In the genomic region with DNA sequence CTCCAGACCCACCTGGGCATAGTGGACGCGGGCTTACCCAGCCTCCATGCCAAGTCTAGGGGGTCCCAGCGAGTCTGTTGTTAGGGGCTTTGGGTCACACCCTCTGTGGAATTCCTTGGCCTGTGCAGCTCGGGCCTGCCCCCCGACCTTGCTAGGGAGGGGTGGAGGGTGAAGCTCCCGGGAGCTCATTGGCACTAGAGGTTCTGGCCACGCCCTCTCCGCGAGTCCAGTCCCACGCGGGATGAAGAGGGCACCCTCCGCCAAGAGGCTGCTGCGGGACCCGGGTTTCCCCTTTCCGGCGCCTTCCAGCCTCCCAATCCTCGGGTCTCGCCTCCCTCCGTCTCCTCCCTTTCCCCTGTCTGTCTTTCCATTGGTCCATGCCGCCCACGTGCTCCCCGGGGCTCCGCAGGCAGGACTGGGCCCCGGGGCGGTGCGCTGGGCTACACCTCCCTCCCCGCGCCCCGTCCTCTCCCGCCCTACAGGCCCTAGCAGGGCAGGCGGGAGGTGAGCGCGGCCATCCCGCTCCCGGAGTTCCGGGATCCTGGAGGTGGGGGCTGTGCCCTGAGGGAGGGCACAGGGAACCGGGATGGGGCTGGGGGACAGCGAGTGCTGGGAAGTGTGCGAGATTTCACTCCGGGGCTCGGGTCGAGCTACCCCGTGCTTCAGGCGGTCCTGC, we compare ENCODE assay signal across 8 cellular contexts. TPM values are rescaled to one million over a fixed set of nuclear protein-coding genes. Genes with fewer than 3 reads are reported as not detected.
DNase-seq lines count a peak whose midpoint lies in the region; ATAC-seq, FAIRE-seq and TF ChIP-seq lines count a peak whose summit lies in the region.

No MANE protein-coding gene starts in this region.

- H4K91ac ChIP-seq in H1 (replicated peaks; ENCODE audit: insufficient read length, low read length), result peak overlapping the region; percentile 79

- H3K4me3 ChIP-seq in H1 (ENCODE audit: extremely low read depth in 1 of 4, insufficient read depth in 2 of 4, low read depth in 3 of 4, low read length in 4 of 4) (peak overlapping the region; percentile 82 to 95 (median 90)), mesendoderm (ENCODE audit: low read length) (peak overlapping the region; percentile 92)

- H3K79me1 ChIP-seq in H1 (ENCODE audit: low read depth, low read length) (peaks cover 4% of the 10 kb centered on the region), mesendoderm (ENCODE audit: low read length) (peaks cover 4% of the 10 kb centered on the region)

- TF ChIP-seq CTCF in H1 (IDR thresholded peaks at IDR 0.05; ENCODE audit: control extremely low read depth in 1 of 3, insufficient read depth in 1 of 3, low read depth in 1 of 3, low read length in 3 of 3), result no peak

- peak; percentile 69 for FAIRE-seq in HTR-8/SVneo (lab: Jason Lieb, UNC)
- FAIRE-seq in H1 (lab: Jason Lieb, UNC), result no peak

- H3K9me3 Mint-ChIP-seq in activated CD8-positive, alpha-beta memory T cell treated with anti-CD3 and anti-CD28 coated beads, Interleukin-2, amount 10 ng/mL, durations not matched to agents 7 days and 5 days (ENCODE audit: low read depth), result no peaks in the 10 kb centered on the region

- DNase-seq in CMK (ENCODE audit: low read depth), result peak; percentile 93
- DNase-seq in HTR-8/SVneo (ENCODE audit: insufficient read length, low spot score), result peak; percentile 95
- DNase-seq in NOMO-1 treated with DMSO at 0.1 percent for 48 hours (lab: John Stamatoyannopoulos, UW; ENCODE audit: unreplicated experiment), result peak; percentile 98
- DNase-seq in activated CD8-positive, alpha-beta memory T cell treated with anti-CD3 and anti-CD28 coated beads, Interleukin-2, amount 10 ng/mL, durations not matched to agents 7 days and 5 days, result peak; percentile 94
- peak; percentile 77 to 93 for DNase-seq in H1 (ENCODE audit: low read depth in 1 of 2, low spot score in 2 of 2)
- peak; percentile 97 for DNase-seq in mesendoderm
- DNase-seq in stimulated activated CD8-positive, alpha-beta memory T cell treated with anti-CD3 and anti-CD28 coated beads, Interleukin-12 subunit alpha, Interleukin-12 subunit beta, amount 100 ng/mL, for 4 hours (ENCODE audit: low read depth), result peak; percentile 74

- peak in 1 of 2 experiments; percentile 26; a peak in 2 of 3 replicates for TF ChIP-seq POLR2A in H1 (IDR thresholded peaks at IDR 0.05; ENCODE audit: control extremely low read depth in 1 of 2, low read depth in 2 of 2, low read length in 2 of 2)

- H3K23ac ChIP-seq in H1 (ENCODE audit: insufficient read length), result no peak overlapping the region
- peak overlapping the region; percentile 84 for H3K23ac ChIP-seq in mesendoderm (ENCODE audit: low read length)

- peak overlapping the region; percentile 78 for H3K27ac Mint-ChIP-seq in activated CD8-positive, alpha-beta memory T cell treated with anti-CD3 and anti-CD28 coated beads, Interleukin-2, amount 10 ng/mL, durations not matched to agents 7 days and 5 days

- H3K4me1 ChIP-seq in H1 (replicated peaks in 1 of 4; ENCODE audit: control insufficient read depth in 3 of 4, insufficient read depth in 4 of 4, low read length in 3 of 4) (peaks cover 8 to 26% (median 14%) of the 10 kb centered on the region in 4 experiments; a peak in 6 of 7 replicates), mesendoderm (ENCODE audit: control insufficient read depth, low read depth, low read length) (peaks cover 6% of the 10 kb centered on the region)

- peak overlapping the region; percentile 97; the same call in 1 of the 2 replicates for H2BK15ac ChIP-seq in H1 (ENCODE audit: low read length)
- no peak overlapping the region for H2BK15ac ChIP-seq in mesendoderm (replicated peaks; ENCODE audit: low read depth)

- TF ChIP-seq EP300 in H1 (IDR thresholded peaks at IDR 0.05; ENCODE audit: borderline replicate concordance in 1 of 2, low read depth in 2 of 2, low read length in 2 of 2), result no peak

- H3K4me1 Mint-ChIP-seq in activated CD8-positive, alpha-beta memory T cell treated with anti-CD3 and anti-CD28 coated beads, Interleukin-2, amount 10 ng/mL, durations not matched to agents 7 days and 5 days, result peaks cover 46% of the 10 kb centered on the region

- H3K4me3 Mint-ChIP-seq in activated CD8-positive, alpha-beta memory T cell treated with anti-CD3 and anti-CD28 coated beads, Interleukin-2, amount 10 ng/mL, durations not matched to agents 7 days and 5 days, result peak overlapping the region; percentile 85

- H2AK5ac ChIP-seq in H1 (ENCODE audit: low read depth, low read length) (no peak overlapping the region), mesendoderm (ENCODE audit: low read length) (no peak overlapping the region)

- peaks cover 16% of the 10 kb centered on the region; the same call in 1 of the 2 replicates for H3K23me2 ChIP-seq in H1 (ENCODE audit: low read depth, low read length)

- CTCF ChIA-PET in activated CD8-positive, alpha-beta memory T cell treated with anti-CD3 and anti-CD28 coated beads, Interleukin-2, amount 10 ng/mL, durations not matched to agents 7 days and 5 days (lab: Charles Lee), result interaction anchor here (0.9 to 9.0 kb wide), 34 partner anchors 12 to 395 kb away, joined by 3 to 160 read pairs (median 4); a partner anchor contains a TSS
- CTCF ChIA-PET in H1 (lab: Charles Lee; ENCODE audit: partially characterized antibody), result interaction anchor here (0.6 to 15.0 kb wide), 13 partner anchors 12 to 97 kb away, joined by 3 to 227 read pairs (median 7); a partner anchor contains a TSS

- peaks cover 0 to 4% of the 10 kb centered on the region in 2 experiments; a peak in 1 of 4 replicates for H3K79me2 ChIP-seq in H1 (ENCODE audit: control insufficient read depth in 1 of 2, insufficient read depth in 2 of 2, low read length in 2 of 2)
- no peaks in the 10 kb centered on the region for H3K79me2 ChIP-seq in mesendoderm (ENCODE audit: control insufficient read depth, insufficient read depth, low read length)

- ATAC-seq in GM21360 (IDR thresholded peaks at IDR 0.05; ENCODE audit: unreplicated experiment), result peak; percentile 53
- ATAC-seq in activated CD8-positive, alpha-beta memory T cell treated with anti-CD3 and anti-CD28 coated beads, Interleukin-2, amount 10 ng/mL, durations not matched to agents 7 days and 5 days, result peak; percentile 84

- H2BK120ac ChIP-seq in H1 (replicated peaks; ENCODE audit: low read depth, low read length), result no peak overlapping the region
- no peak overlapping the region for H2BK120ac ChIP-seq in mesendoderm (ENCODE audit: low read depth, low read length)

- H4K5ac ChIP-seq in H1 (ENCODE audit: insufficient read length, low read depth, low read length), result peak overlapping the region; percentile 95
- H4K5ac ChIP-seq in mesendoderm (ENCODE audit: low read length), result no peak overlapping the region

- H3K18ac ChIP-seq in H1 (ENCODE audit: extremely low read depth, low read length) (peak overlapping the region; percentile 78; the same call in 1 of the 2 replicates), mesendoderm (ENCODE audit: low read length) (peak overlapping the region; percentile 93)

- H3K27ac ChIP-seq in H1 (ENCODE audit: low read depth, low read length), result peak overlapping the region; percentile 67; the same call in 1 of the 2 replicates
- H3K27ac ChIP-seq in mesendoderm (ENCODE audit: low read depth, low read length), result peak overlapping the region; percentile 93

- WGBS in H1 (ENCODE audit: extremely low coverage in 1 of 2, insufficient coverage in 1 of 2, insufficient read length in 1 of 2, insufficient replicate concordance in 2 of 2, low coverage in 1 of 2, low lambda C conversion rate in 2 of 2, missing lambda C conversion rate in 1 of 2), 2 experiments, result 0% methylated on average over 29 of the region's 44 CpGs; no CpG with 5 or more reads in 1 of the 2 experiments
- WGBS in mesendoderm (ENCODE audit: extremely low coverage, insufficient coverage, low lambda C conversion rate), result no CpG with 5 or more reads among the region's 44 CpGs

- H3K27me3 ChIP-seq in H1 (replicated peaks in 1 of 4; ENCODE audit: control insufficient read depth in 3 of 4, extremely low read depth in 1 of 4, insufficient read depth in 3 of 4, low read length in 3 of 4) (peaks cover 0 to 5% (median 3%) of the 10 kb centered on the region in 4 experiments; a peak in 4 of 7 replicates), mesendoderm (ENCODE audit: insufficient read depth, low read length, poor library complexity) (no peaks in the 10 kb centered on the region)

- H3K36me3 Mint-ChIP-seq in activated CD8-positive, alpha-beta memory T cell treated with anti-CD3 and anti-CD28 coated beads, Interleukin-2, amount 10 ng/mL, durations not matched to agents 7 days and 5 days, result peaks cover 11% of the 10 kb centered on the region

- no peaks in the 10 kb centered on the region for H3K27me3 Mint-ChIP-seq in activated CD8-positive, alpha-beta memory T cell treated with anti-CD3 and anti-CD28 coated beads, Interleukin-2, amount 10 ng/mL, durations not matched to agents 7 days and 5 days

- peaks cover 0 to 23% (median 5%) of the 10 kb centered on the region in 4 experiments; a peak in 4 of 8 replicates for H3K36me3 ChIP-seq in H1 (ENCODE audit: control insufficient read depth in 2 of 4, insufficient read depth in 4 of 4, low read length in 3 of 4)
- H3K36me3 ChIP-seq in mesendoderm (ENCODE audit: control insufficient read depth, insufficient read depth, low read length), result peaks cover 2% of the 10 kb centered on the region

- peak overlapping the region; percentile 68; the same call in 1 of the 2 replicates for H2AFZ ChIP-seq in H1 (ENCODE audit: low read length)

- H3K4ac ChIP-seq in H1 (replicated peaks; ENCODE audit: insufficient read length, low read depth, low read length) (peak overlapping the region; percentile 66), mesendoderm (ENCODE audit: low read depth, low read length) (peak overlapping the region; percentile 66)

- H3K4me2 ChIP-seq in H1 (ENCODE audit: insufficient read depth in 1 of 2, low read depth in 2 of 2, low read length in 2 of 2), result peak overlapping the region; percentile 73 to 97
- peak overlapping the region; percentile 98 for H3K4me2 ChIP-seq in mesendoderm (ENCODE audit: low read length)

- H2BK20ac ChIP-seq in H1 (ENCODE audit: low read length), result no peak overlapping the region

- H2BK5ac ChIP-seq in H1 (ENCODE audit: low read depth, low read length) (peak overlapping the region; percentile 83; the same call in 1 of the 2 replicates), mesendoderm (ENCODE audit: low read length) (peak overlapping the region; percentile 95)

- POLR2A ChIA-PET in H1 (lab: Charles Lee; ENCODE audit: partially characterized antibody), result interaction anchor here (0.8 to 2.2 kb wide), 13 partner anchors 9 to 358 kb away, joined by 3 to 11 read pairs (median 5); a partner anchor contains a TSS

- H2BK12ac ChIP-seq in H1 (ENCODE audit: low read depth, low read length), result 0 out of 2 replicates have a peak overlapping the region, but pooled peaks have one; percentile 39

- no peak overlapping the region for H3K14ac ChIP-seq in H1 (ENCODE audit: insufficient read length)

- peak overlapping the region; percentile 39 to 68 (median 66); a peak in 6 of 7 replicates for H3K9ac ChIP-seq in H1 (replicated peaks in 1 of 4; ENCODE audit: extremely low read depth in 1 of 4, low read depth in 3 of 4, low read length in 3 of 4)
- peak overlapping the region; percentile 98 for H3K9ac ChIP-seq in mesendoderm (ENCODE audit: low read length)

- H3K56ac ChIP-seq in H1 (replicated peaks; ENCODE audit: insufficient read length, low read depth, low read length), result peak overlapping the region; percentile 90
- H3K56ac ChIP-seq in mesendoderm (ENCODE audit: low read length), result peak overlapping the region; percentile 95

- H3K9me3 ChIP-seq in H1 (ENCODE audit: insufficient read depth in 2 of 2, low read depth in 1 of 2, low read length in 1 of 2), result no peaks in the 10 kb centered on the region

- no peak for TF ChIP-seq RAD21 in H1 (IDR thresholded peaks at IDR 0.05 in 1 of 2, conservative IDR thresholded peaks at IDR 0.05 in 1 of 2; ENCODE audit: low read depth in 2 of 2, low read length in 2 of 2)

- peaks cover 8 to 11% of the 10 kb centered on the region in 2 experiments for H4K20me1 ChIP-seq in H1 (replicated peaks in 1 of 2; ENCODE audit: control insufficient read depth in 1 of 2, insufficient read depth in 2 of 2, low read length in 2 of 2)

- peak overlapping the region; percentile 86 for H4K8ac ChIP-seq in H1 (ENCODE audit: extremely low read depth, insufficient read depth, low read length)
- peak overlapping the region; percentile 3 for H4K8ac ChIP-seq in mesendoderm (ENCODE audit: low read depth, low read length)

RNA-seq across cellular contexts. Expression of a gene that starts 3.5 kb away (rescaled TPM):
- 10 to 100 TPM; 29.1 to 33.2 TPM for total RNA-seq in activated CD8-positive, alpha-beta memory T cell treated with anti-CD3 and anti-CD28 coated beads, Interleukin-2, amount 10 ng/mL, durations not matched to agents 7 days and 5 days
- total RNA-seq in H1 (2021; fragmentation: NEBNext Ultra II Directional; extraction: Animal tissue kit (Norgen Biotek cat#: 25700)), result 54.6 and 59.8 TPM in 2 replicates
- polyA plus RNA-seq in H1 (2011; rRNA removed), result 90.4 and 117 TPM in 2 replicates
- 60.0 TPM for polyA plus RNA-seq in H1 (2011; cell fraction: cytosol; rRNA removed)
- polyA plus RNA-seq in H1 (2011; cell fraction: nucleus; rRNA removed), result 139 TPM
- polyA plus RNA-seq in H1 (2012, experiment 1 of 2), result 50.4 to 55.5 TPM (median 53.0 TPM) in 4 replicates
- polyA plus RNA-seq in H1 (2012, experiment 2 of 2), result 70.8 TPM
- polyA plus RNA-seq in H1 (2013, experiment 1 of 2), result 38.0 TPM
- polyA plus RNA-seq in H1 (2013, experiment 2 of 2), result 36.9 TPM
- polyA minus RNA-seq in H1 (2011; rRNA and poly(A)+ RNA removed), result 26.7 and 34.3 TPM in 2 replicates
- 25.6 TPM for polyA minus RNA-seq in H1 (2011; cell fraction: cytosol; rRNA and poly(A)+ RNA removed)
- 27.8 TPM for polyA minus RNA-seq in H1 (2011; cell fraction: nucleus; rRNA and poly(A)+ RNA removed)
- 36.2 TPM for polyA plus RNA-seq in mesendoderm (2013, experiment 1 of 2)
- polyA plus RNA-seq in mesendoderm (2013, experiment 2 of 2), result 36.1 TPM

RNA-seq across cellular contexts. Expression of a gene that starts 15.5 kb away (rescaled TPM):
- 100 to 1,000 TPM; 329 to 406 TPM for total RNA-seq in activated CD8-positive, alpha-beta memory T cell treated with anti-CD3 and anti-CD28 coated beads, Interleukin-2, amount 10 ng/mL, durations not matched to agents 7 days and 5 days
- total RNA-seq in H1 (2021; fragmentation: NEBNext Ultra II Directional; extraction: Animal tissue kit (Norgen Biotek cat#: 25700)), result 368 and 370 TPM in 2 replicates
- 234 and 267 TPM in 2 replicates for polyA plus RNA-seq in H1 (2011; rRNA removed)
- polyA plus RNA-seq in H1 (2011; cell fraction: cytosol; rRNA removed), result 353 TPM
- 245 TPM for polyA plus RNA-seq in H1 (2011; cell fraction: nucleus; rRNA removed)
- polyA plus RNA-seq in H1 (2012, experiment 1 of 2), result 352 to 469 TPM (median 417 TPM) in 4 replicates
- polyA plus RNA-seq in H1 (2012, experiment 2 of 2), result 350 TPM
- 351 TPM for polyA plus RNA-seq in H1 (2013, experiment 1 of 2)
- 364 TPM for polyA plus RNA-seq in H1 (2013, experiment 2 of 2)
- 183 and 260 TPM in 2 replicates for polyA minus RNA-seq in H1 (2011; rRNA and poly(A)+ RNA removed)
- polyA minus RNA-seq in H1 (2011; cell fraction: cytosol; rRNA and poly(A)+ RNA removed), result 103 TPM
- 97.7 TPM for polyA minus RNA-seq in H1 (2011; cell fraction: nucleus; rRNA and poly(A)+ RNA removed)
- polyA plus RNA-seq in mesendoderm (2013, experiment 1 of 2), result 307 TPM
- polyA plus RNA-seq in mesendoderm (2013, experiment 2 of 2), result 295 TPM

RNA-seq across cellular contexts. Expression of a gene that starts 22.9 kb away (rescaled TPM):
- total RNA-seq in activated CD8-positive, alpha-beta memory T cell treated with anti-CD3 and anti-CD28 coated beads, Interleukin-2, amount 10 ng/mL, durations not matched to agents 7 days and 5 days, result not detected
- total RNA-seq in H1 (2021; fragmentation: NEBNext Ultra II Directional; extraction: Animal tissue kit (Norgen Biotek cat#: 25700)), result 2.3 and 2.4 TPM in 2 replicates
- 7.5 and 9.9 TPM in 2 replicates for polyA plus RNA-seq in H1 (2011; rRNA removed)
- 7.1 TPM for polyA plus RNA-seq in H1 (2011; cell fraction: cytosol; rRNA removed)
- 8.5 TPM for polyA plus RNA-seq in H1 (2011; cell fraction: nucleus; rRNA removed)
- 2.9 to 5.2 TPM (median 4.0 TPM) in 4 replicates for polyA plus RNA-seq in H1 (2012, experiment 1 of 2)
- 4.1 TPM for polyA plus RNA-seq in H1 (2012, experiment 2 of 2)
- polyA plus RNA-seq in H1 (2013, experiment 1 of 2), result 0.93 TPM
- 0.96 TPM for polyA plus RNA-seq in H1 (2013, experiment 2 of 2)
- polyA minus RNA-seq in H1 (2011; rRNA and poly(A)+ RNA removed), result 2.8 and 3.7 TPM in 2 replicates
- 1.5 TPM for polyA minus RNA-seq in H1 (2011; cell fraction: cytosol; rRNA and poly(A)+ RNA removed)
- 1.1 TPM for polyA minus RNA-seq in H1 (2011; cell fraction: nucleus; rRNA and poly(A)+ RNA removed)
- 0.28 TPM for polyA plus RNA-seq in mesendoderm (2013, experiment 1 of 2)
- 0.35 TPM for polyA plus RNA-seq in mesendoderm (2013, experiment 2 of 2)

RNA-seq across cellular contexts. Expression of a gene that starts 46.9 kb away (rescaled TPM):
- 1 to 10 TPM; 5.4 to 6.1 TPM for total RNA-seq in activated CD8-positive, alpha-beta memory T cell treated with anti-CD3 and anti-CD28 coated beads, Interleukin-2, amount 10 ng/mL, durations not matched to agents 7 days and 5 days
- 5.5 and 6.4 TPM in 2 replicates for total RNA-seq in H1 (2021; fragmentation: NEBNext Ultra II Directional; extraction: Animal tissue kit (Norgen Biotek cat#: 25700))
- 7.3 and 8.8 TPM in 2 replicates for polyA plus RNA-seq in H1 (2011; rRNA removed)
- polyA plus RNA-seq in H1 (2011; cell fraction: cytosol; rRNA removed), result 8.3 TPM
- 41.0 TPM for polyA plus RNA-seq in H1 (2011; cell fraction: nucleus; rRNA removed)
- polyA plus RNA-seq in H1 (2012, experiment 1 of 2), result 6.4 to 8.9 TPM (median 6.9 TPM) in 4 replicates
- polyA plus RNA-seq in H1 (2012, experiment 2 of 2), result 3.6 TPM
- polyA plus RNA-seq in H1 (2013, experiment 1 of 2), result 4.6 TPM
- 4.7 TPM for polyA plus RNA-seq in H1 (2013, experiment 2 of 2)
- polyA minus RNA-seq in H1 (2011; rRNA and poly(A)+ RNA removed), result 4.7 and 8.4 TPM in 2 replicates
- polyA minus RNA-seq in H1 (2011; cell fraction: cytosol; rRNA and poly(A)+ RNA removed), result 2.5 TPM
- 7.1 TPM for polyA minus RNA-seq in H1 (2011; cell fraction: nucleus; rRNA and poly(A)+ RNA removed)
- 1.5 TPM for polyA plus RNA-seq in mesendoderm (2013, experiment 1 of 2)
- polyA plus RNA-seq in mesendoderm (2013, experiment 2 of 2), result 1.4 TPM

RNA-seq across cellular contexts. Expression of a gene that starts 50.9 kb away (rescaled TPM):
- 100 to 1,000 TPM in 1 of 2 experiments, 10 to 100 TPM in 1; 94.8 to 108 TPM for total RNA-seq in activated CD8-positive, alpha-beta memory T cell treated with anti-CD3 and anti-CD28 coated beads, Interleukin-2, amount 10 ng/mL, durations not matched to agents 7 days and 5 days
- 58.2 and 62.2 TPM in 2 replicates for total RNA-seq in H1 (2021; fragmentation: NEBNext Ultra II Directional; extraction: Animal tissue kit (Norgen Biotek cat#: 25700))
- 76.0 and 98.8 TPM in 2 replicates for polyA plus RNA-seq in H1 (2011; rRNA removed)
- 73.0 TPM for polyA plus RNA-seq in H1 (2011; cell fraction: cytosol; rRNA removed)
- polyA plus RNA-seq in H1 (2011; cell fraction: nucleus; rRNA removed), result 458 TPM
- 49.9 to 84.8 TPM (median 77.3 TPM) in 4 replicates for polyA plus RNA-seq in H1 (2012, experiment 1 of 2)
- polyA plus RNA-seq in H1 (2012, experiment 2 of 2), result 31.5 TPM
- polyA plus RNA-seq in H1 (2013, experiment 1 of 2), result 59.7 TPM
- 53.7 TPM for polyA plus RNA-seq in H1 (2013, experiment 2 of 2)
- 74.1 and 100 TPM in 2 replicates for polyA minus RNA-seq in H1 (2011; rRNA and poly(A)+ RNA removed)
- 37.4 TPM for polyA minus RNA-seq in H1 (2011; cell fraction: cytosol; rRNA and poly(A)+ RNA removed)
- 107 TPM for polyA minus RNA-seq in H1 (2011; cell fraction: nucleus; rRNA and poly(A)+ RNA removed)
- 51.4 TPM for polyA plus RNA-seq in mesendoderm (2013, experiment 1 of 2)
- 48.2 TPM for polyA plus RNA-seq in mesendoderm (2013, experiment 2 of 2)

Comparison
In these comparisons a context has a peak if more than half of its experiments do, and no peak if none do; other contexts are left out.
1. Peak in every context shown above with its lines: DNase-seq, ATAC-seq, H3K4me3 ChIP-seq and H3K27ac ChIP-seq.